In genomic region chr18:29430416-29430815, GRCh38 we compare ENCODE assay signal across 12 cellular contexts.
DNase-seq lines count a peak whose midpoint lies in the region; ATAC-seq, FAIRE-seq and TF ChIP-seq lines count a peak whose summit lies in the region.
"Had no signal": no experiment of that assay in that cellular context is flagged by ENCODE, and none has a peak within 500 bp of the region (broad histone marks: within the 10 kb centered on the region; RNA-seq: fewer than 3 reads in every experiment).

No MANE protein-coding gene starts in this region.

- peak overlapping the region; percentile 33 for H3K4me3 ChIP-seq in adipocyte (ENCODE audit: low read length)
- no peak overlapping the region for H3K4me3 ChIP-seq in mesenchymal stem cell (ENCODE audit: insufficient read depth in 1 of 2, low read depth in 1 of 2, low read length in 2 of 2)
- H3K4me3 ChIP-seq in spleen = no peak overlapping the region
- H3K4me3 ChIP-seq in gastroesophageal sphincter = no peak overlapping the region
- H3K4me3 ChIP-seq: HAP-1 had no signal

- H3K27ac ChIP-seq in mesenchymal stem cell (ENCODE audit: low read length, poor library complexity, severe bottlenecking) (no peak overlapping the region), spleen (no peak overlapping the region), gastroesophageal sphincter (no peak overlapping the region)

- no peak overlapping the region for H3K4ac ChIP-seq in mesenchymal stem cell (ENCODE audit: low read depth in 1 of 2, low read length in 2 of 2)

- no peak overlapping the region for H4K91ac ChIP-seq in mesenchymal stem cell (ENCODE audit: low read length)

- H3K4me2 ChIP-seq in mesenchymal stem cell (ENCODE audit: low read length, poor library complexity, severe bottlenecking) = no peak overlapping the region

- TF ChIP-seq EP300 in gastroesophageal sphincter (IDR thresholded peaks at IDR 0.05) = no peak

- no peak overlapping the region for H2AK5ac ChIP-seq in mesenchymal stem cell (ENCODE audit: low read length, severe bottlenecking)

- H3K79me1 ChIP-seq in mesenchymal stem cell (replicated peaks; ENCODE audit: low read length, poor library complexity, severe bottlenecking) = no peaks in the 10 kb centered on the region

- FAIRE-seq in D721Med (lab: Jason Lieb, UNC) = peak; percentile 67

- H2BK5ac ChIP-seq in mesenchymal stem cell (ENCODE audit: low read depth, low read length, poor library complexity, severe bottlenecking) = no peak overlapping the region

- DNase-seq in D721Med (ENCODE audit: insufficient read length, low spot score) = no peak
- DNase-seq in HEK293T (ENCODE audit: extremely low spot score) = no peak
- no peak for DNase-seq in adipocyte (ENCODE audit: low read depth)
- DNase-seq in mesenchymal stem cell = peak; percentile 9
- DNase-seq in spleen = no peak
- DNase-seq: CD8-positive, alpha-beta T cell; NCI-H1694; NCI-H524; SHP77 treated with DMSO at 0.1 percent for 48 hours had no signal

- TF ChIP-seq POLR2A in spleen (IDR thresholded peaks at IDR 0.05) (no peak), gastroesophageal sphincter (IDR thresholded peaks at IDR 0.05) (no peak)

- no peak overlapping the region for H2BK120ac ChIP-seq in mesenchymal stem cell (ENCODE audit: low read depth, low read length)

- H3K9me3 ChIP-seq in adipocyte (ENCODE audit: control insufficient read depth, low read length) (peaks cover 19% of the 10 kb centered on the region), mesenchymal stem cell (ENCODE audit: control insufficient read depth, low read length) (peaks cover 52% of the 10 kb centered on the region), spleen (peaks cover 0 to 47% (median 34%) of the 10 kb centered on the region in 8 donors), gastroesophageal sphincter (peaks cover 0 to 6% (median 0%) of the 10 kb centered on the region in 3 donors)

- no peak overlapping the region for H2AFZ ChIP-seq in mesenchymal stem cell (ENCODE audit: low read depth, low read length)

- H3K18ac ChIP-seq in mesenchymal stem cell (ENCODE audit: low read depth in 1 of 2, low read length in 2 of 2) = no peak overlapping the region

- no peak for ATAC-seq in HG03571 (IDR thresholded peaks at IDR 0.05; ENCODE audit: unreplicated experiment)
- no peak for ATAC-seq in gastroesophageal sphincter
- ATAC-seq: CD8-positive, alpha-beta T cell had no signal

- H3K36me3 ChIP-seq in adipocyte (ENCODE audit: control insufficient read depth, insufficient read depth, low read length, severe bottlenecking) = no peaks in the 10 kb centered on the region
- H3K36me3 ChIP-seq in mesenchymal stem cell (ENCODE audit: control insufficient read depth in 1 of 2, insufficient read depth in 2 of 2, low read depth in 1 of 2, low read length in 2 of 2) = no peaks in the 10 kb centered on the region
- no peaks in the 10 kb centered on the region for H3K36me3 ChIP-seq in spleen
- H3K36me3 ChIP-seq in gastroesophageal sphincter = no peaks in the 10 kb centered on the region
- H3K36me3 ChIP-seq: HAP-1 had no signal

- no peaks in the 10 kb centered on the region for H3K4me1 ChIP-seq in adipocyte (ENCODE audit: control insufficient read depth, insufficient read depth, low read length)
- H3K4me1 ChIP-seq in mesenchymal stem cell (ENCODE audit: control insufficient read depth, insufficient read depth, low read depth, low read length) = no peaks in the 10 kb centered on the region
- no peaks in the 10 kb centered on the region for H3K4me1 ChIP-seq in spleen
- no peaks in the 10 kb centered on the region for H3K4me1 ChIP-seq in gastroesophageal sphincter

- H3K23ac ChIP-seq in mesenchymal stem cell (ENCODE audit: low read length in 2 of 2) = no peak overlapping the region

- H3K9ac ChIP-seq in adipocyte (ENCODE audit: low read length) = no peak overlapping the region
- no peak overlapping the region for H3K9ac ChIP-seq in mesenchymal stem cell (ENCODE audit: low read length)

- POLR2A ChIA-PET in HEK293T (lab: Yijun Ruan, JAX) = no interaction called here

- H3K27me3 ChIP-seq in adipocyte (replicated peaks; ENCODE audit: control insufficient read depth, insufficient read depth, low read length) (no peaks in the 10 kb centered on the region), mesenchymal stem cell (ENCODE audit: control insufficient read depth in 1 of 2, insufficient read depth in 1 of 2, low read length in 2 of 2) (no peaks in the 10 kb centered on the region), spleen (replicated peaks in 1 of 7) (no peaks in the 10 kb centered on the region), gastroesophageal sphincter (no peaks in the 10 kb centered on the region)

- intact Hi-C loops in spleen (cut with DNase I; ENCODE audit: low total_unique reads) = loop anchor here (10.0 kb wide), 1 partner anchor 64 kb away; no protein-coding TSS in a partner anchor

- TF ChIP-seq CTCF in D721Med (IDR thresholded peaks at IDR 0.05; ENCODE audit: insufficient read depth, missing control alignments) (no peak), spleen (IDR thresholded peaks at IDR 0.05 in 8 of 11, conservative IDR thresholded peaks at IDR 0.05 in 3 of 11) (no peak), gastroesophageal sphincter (IDR thresholded peaks at IDR 0.05) (no peak)

- H3K14ac ChIP-seq in mesenchymal stem cell (ENCODE audit: low read length in 2 of 2) = no peak overlapping the region

- H2BK15ac ChIP-seq in mesenchymal stem cell (ENCODE audit: low read depth, poor library complexity, severe bottlenecking) = no peak overlapping the region

- CTCF ChIA-PET in HEK293T (lab: Yijun Ruan, JAX) = no interaction called here

- no peak overlapping the region for H4K8ac ChIP-seq in mesenchymal stem cell (ENCODE audit: low read length)

- no peak overlapping the region for H2BK12ac ChIP-seq in mesenchymal stem cell (ENCODE audit: low read length in 2 of 2)

TF ChIP-seq in HEK293T, 16 proteins besides CTCF, POLR2A, EP300 and RAD21:
- no peak for TF ChIP-seq NFRKB (IDR thresholded peaks at IDR 0.05)
- peak; percentile 90 for TF ChIP-seq ZNF384 (IDR thresholded peaks at IDR 0.05)
